In the genomic region with DNA sequence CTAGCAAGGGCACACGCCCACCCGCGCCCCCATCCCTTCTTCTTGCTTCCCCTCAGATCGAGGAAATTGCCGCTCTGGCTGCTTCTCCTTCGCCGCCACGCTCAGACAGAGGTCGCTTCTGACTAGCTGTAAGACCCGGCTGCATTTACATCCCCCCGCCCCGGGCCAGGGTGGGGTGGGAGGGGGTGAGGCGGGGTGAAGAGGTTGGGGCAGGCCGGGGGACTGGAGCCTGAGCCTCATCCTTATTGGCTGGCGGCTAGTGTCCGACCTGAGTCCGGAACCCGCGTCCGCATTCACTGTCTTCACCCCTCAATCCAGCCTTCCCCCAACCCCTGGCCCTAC, we compare ENCODE assay signal across 3 cellular contexts.
TF ChIP-seq lines count a peak whose summit lies in the region.

No MANE protein-coding gene starts in this region.

TF ChIP-seq in SK-N-SH, 30 proteins besides CTCF, POLR2A, EP300 and RAD21 (continued from another document):
- TF ChIP-seq MAX (IDR thresholded peaks at IDR 0.05; ENCODE audit: low read depth), result no peak
- TF ChIP-seq, protein P1, sequence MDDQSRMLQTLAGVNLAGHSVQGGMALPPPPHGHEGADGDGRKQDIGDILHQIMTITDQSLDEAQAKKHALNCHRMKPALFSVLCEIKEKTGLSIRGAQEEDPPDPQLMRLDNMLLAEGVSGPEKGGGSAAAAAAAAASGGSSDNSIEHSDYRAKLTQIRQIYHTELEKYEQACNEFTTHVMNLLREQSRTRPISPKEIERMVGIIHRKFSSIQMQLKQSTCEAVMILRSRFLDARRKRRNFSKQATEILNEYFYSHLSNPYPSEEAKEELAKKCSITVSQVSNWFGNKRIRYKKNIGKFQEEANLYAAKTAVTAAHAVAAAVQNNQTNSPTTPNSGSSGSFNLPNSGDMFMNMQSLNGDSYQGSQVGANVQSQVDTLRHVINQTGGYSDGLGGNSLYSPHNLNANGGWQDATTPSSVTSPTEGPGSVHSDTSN (IDR thresholded peaks at IDR 0.05), result no peak

TF ChIP-seq in SK-N-SH treated with all-trans-retinoic acid at 6 μM for 48 hours, 23 proteins besides CTCF, POLR2A, EP300 and RAD21 (continued from another document):
- TF ChIP-seq TOX (CRISPR knock-in tag; IDR thresholded peaks at IDR 0.05; ENCODE audit: borderline replicate concordance) (no peak), ZNF70 (CRISPR knock-in tag; IDR thresholded peaks at IDR 0.05) (no peak), ZFP30 (CRISPR knock-in tag; IDR thresholded peaks at IDR 0.05) (no peak)
- TF ChIP-seq, protein P2, sequence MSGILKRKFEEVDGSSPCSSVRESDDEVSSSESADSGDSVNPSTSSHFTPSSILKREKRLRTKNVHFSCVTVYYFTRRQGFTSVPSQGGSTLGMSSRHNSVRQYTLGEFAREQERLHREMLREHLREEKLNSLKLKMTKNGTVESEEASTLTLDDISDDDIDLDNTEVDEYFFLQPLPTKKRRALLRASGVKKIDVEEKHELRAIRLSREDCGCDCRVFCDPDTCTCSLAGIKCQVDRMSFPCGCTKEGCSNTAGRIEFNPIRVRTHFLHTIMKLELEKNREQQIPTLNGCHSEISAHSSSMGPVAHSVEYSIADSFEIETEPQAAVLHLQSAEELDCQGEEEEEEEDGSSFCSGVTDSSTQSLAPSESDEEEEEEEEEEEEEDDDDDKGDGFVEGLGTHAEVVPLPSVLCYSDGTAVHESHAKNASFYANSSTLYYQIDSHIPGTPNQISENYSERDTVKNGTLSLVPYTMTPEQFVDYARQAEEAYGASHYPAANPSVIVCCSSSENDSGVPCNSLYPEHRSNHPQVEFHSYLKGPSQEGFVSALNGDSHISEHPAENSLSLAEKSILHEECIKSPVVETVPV (CRISPR knock-in tag; IDR thresholded peaks at IDR 0.05), result no peak

TF ChIP-seq in GM12878, 131 proteins besides CTCF, POLR2A, EP300 and RAD21:
- TF ChIP-seq, protein P1 (IDR thresholded peaks at IDR 0.05; ENCODE audit: insufficient replicate concordance, low read depth, low read length), result no peak
- TF ChIP-seq CHD1 (IDR thresholded peaks at IDR 0.05; ENCODE audit: low read depth, low read length) (no peak), FOXK2 (IDR thresholded peaks at IDR 0.05) (no peak), MYB (IDR thresholded peaks at IDR 0.05; ENCODE audit: borderline replicate concordance, low read depth, low read length) (no peak), EZH2 (IDR thresholded peaks at IDR 0.05; ENCODE audit: borderline replicate concordance, control insufficient read depth, low read depth, low read length) (0 out of 2 replicates have a peak, but pooled peaks have one; percentile 71), ETV6 (conservative IDR thresholded peaks at IDR 0.05 in 1 of 2, IDR thresholded peaks at IDR 0.05 in 1 of 2; ENCODE audit: borderline replicate concordance in 1 of 2, low read depth in 1 of 2) (no peak)
